In the genomic region with DNA sequence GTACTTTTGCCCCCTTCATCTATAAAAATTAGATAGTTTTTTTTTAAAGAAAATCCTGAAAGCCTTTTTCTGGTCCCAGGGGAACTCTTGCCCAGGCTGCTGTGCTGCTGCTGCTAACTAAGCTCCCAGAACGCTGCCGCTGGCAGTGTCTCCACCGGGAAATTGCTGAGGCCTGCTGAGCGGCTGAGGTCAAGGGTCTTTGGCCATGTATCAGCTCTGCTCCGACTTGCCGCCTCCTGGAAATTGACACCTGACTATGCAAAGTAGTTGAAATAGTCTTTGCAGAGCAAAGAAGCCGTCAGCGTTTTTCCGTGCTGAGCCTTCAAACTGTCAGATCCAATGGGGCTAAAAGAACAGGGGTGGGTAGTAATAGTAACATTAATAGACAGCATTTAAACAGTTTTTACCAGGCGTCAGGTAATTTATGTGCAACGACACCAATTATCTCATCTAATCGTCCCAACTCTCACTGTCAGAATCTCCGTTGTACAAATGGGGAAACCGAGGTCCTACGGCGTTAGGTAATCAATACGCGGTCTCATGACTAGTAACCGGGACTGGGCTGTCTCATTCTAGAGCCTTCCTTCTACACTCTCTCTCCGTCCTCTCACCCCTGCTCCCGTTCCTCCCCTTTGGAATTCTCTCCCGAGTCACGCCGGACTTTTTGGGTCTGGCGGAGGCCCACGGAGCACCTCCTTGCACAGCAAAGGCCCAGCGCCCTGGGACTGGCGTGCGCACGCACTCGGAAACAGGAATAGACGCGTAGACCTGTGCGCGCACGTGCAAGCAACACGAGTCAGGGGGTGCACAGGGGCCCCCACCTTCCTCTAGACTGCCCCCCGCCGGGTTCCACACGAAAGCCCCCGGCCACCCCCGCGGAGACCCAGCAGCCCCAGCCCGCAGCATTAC, we compare ENCODE assay signal across 1 cellular context.
TF ChIP-seq lines count a peak whose summit lies in the region.

No MANE protein-coding gene starts in this region.

TF ChIP-seq in GM12878, 131 proteins besides CTCF, POLR2A, EP300 and RAD21:
- TF ChIP-seq, protein P1, sequence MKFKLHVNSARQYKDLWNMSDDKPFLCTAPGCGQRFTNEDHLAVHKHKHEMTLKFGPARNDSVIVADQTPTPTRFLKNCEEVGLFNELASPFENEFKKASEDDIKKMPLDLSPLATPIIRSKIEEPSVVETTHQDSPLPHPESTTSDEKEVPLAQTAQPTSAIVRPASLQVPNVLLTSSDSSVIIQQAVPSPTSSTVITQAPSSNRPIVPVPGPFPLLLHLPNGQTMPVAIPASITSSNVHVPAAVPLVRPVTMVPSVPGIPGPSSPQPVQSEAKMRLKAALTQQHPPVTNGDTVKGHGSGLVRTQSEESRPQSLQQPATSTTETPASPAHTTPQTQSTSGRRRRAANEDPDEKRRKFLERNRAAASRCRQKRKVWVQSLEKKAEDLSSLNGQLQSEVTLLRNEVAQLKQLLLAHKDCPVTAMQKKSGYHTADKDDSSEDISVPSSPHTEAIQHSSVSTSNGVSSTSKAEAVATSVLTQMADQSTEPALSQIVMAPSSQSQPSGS (IDR thresholded peaks at IDR 0.05; ENCODE audit: low read length), result no peak
- TF ChIP-seq TCF12 (IDR thresholded peaks at IDR 0.05; ENCODE audit: low read depth, low read length), result no peak
- no peak for TF ChIP-seq SPI1 (IDR thresholded peaks at IDR 0.05; ENCODE audit: borderline replicate concordance, insufficient read depth, low read depth, low read length)
- TF ChIP-seq EGR1 (IDR thresholded peaks at IDR 0.05; ENCODE audit: borderline replicate concordance in 1 of 2, low read depth in 2 of 2, low read length in 2 of 2), result no peak
- TF ChIP-seq BHLHE40 (IDR thresholded peaks at IDR 0.05; ENCODE audit: borderline replicate concordance in 1 of 2, low read depth in 2 of 2, low read length in 1 of 2), result peak; percentile 71 to 92; a peak in 3 of 4 replicates
- TF ChIP-seq SMC3 (IDR thresholded peaks at IDR 0.05; ENCODE audit: borderline replicate concordance, low read length), result no peak
- TF ChIP-seq, protein P2, sequence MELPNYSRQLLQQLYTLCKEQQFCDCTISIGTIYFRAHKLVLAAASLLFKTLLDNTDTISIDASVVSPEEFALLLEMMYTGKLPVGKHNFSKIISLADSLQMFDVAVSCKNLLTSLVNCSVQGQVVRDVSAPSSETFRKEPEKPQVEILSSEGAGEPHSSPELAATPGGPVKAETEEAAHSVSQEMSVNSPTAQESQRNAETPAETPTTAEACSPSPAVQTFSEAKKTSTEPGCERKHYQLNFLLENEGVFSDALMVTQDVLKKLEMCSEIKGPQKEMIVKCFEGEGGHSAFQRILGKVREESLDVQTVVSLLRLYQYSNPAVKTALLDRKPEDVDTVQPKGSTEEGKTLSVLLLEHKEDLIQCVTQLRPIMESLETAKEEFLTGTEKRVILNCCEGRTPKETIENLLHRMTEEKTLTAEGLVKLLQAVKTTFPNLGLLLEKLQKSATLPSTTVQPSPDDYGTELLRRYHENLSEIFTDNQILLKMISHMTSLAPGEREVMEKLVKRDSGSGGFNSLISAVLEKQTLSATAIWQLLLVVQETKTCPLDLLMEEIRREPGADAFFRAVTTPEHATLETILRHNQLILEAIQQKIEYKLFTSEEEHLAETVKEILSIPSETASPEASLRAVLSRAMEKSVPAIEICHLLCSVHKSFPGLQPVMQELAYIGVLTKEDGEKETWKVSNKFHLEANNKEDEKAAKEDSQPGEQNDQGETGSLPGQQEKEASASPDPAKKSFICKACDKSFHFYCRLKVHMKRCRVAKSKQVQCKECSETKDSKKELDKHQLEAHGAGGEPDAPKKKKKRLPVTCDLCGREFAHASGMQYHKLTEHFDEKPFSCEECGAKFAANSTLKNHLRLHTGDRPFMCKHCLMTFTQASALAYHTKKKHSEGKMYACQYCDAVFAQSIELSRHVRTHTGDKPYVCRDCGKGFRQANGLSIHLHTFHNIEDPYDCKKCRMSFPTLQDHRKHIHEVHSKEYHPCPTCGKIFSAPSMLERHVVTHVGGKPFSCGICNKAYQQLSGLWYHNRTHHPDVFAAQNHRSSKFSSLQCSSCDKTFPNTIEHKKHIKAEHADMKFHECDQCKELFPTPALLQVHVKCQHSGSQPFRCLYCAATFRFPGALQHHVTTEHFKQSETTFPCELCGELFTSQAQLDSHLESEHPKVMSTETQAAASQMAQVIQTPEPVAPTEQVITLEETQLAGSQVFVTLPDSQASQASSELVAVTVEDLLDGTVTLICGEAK (IDR thresholded peaks at IDR 0.05; ENCODE audit: borderline replicate concordance), result no peak
- TF ChIP-seq, protein P3, sequence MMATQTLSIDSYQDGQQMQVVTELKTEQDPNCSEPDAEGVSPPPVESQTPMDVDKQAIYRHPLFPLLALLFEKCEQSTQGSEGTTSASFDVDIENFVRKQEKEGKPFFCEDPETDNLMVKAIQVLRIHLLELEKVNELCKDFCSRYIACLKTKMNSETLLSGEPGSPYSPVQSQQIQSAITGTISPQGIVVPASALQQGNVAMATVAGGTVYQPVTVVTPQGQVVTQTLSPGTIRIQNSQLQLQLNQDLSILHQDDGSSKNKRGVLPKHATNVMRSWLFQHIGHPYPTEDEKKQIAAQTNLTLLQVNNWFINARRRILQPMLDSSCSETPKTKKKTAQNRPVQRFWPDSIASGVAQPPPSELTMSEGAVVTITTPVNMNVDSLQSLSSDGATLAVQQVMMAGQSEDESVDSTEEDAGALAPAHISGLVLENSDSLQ (IDR thresholded peaks at IDR 0.05), result no peak
- TF ChIP-seq MXI1 (IDR thresholded peaks at IDR 0.05; ENCODE audit: low read depth, low read length), result 0 out of 2 replicates have a peak, but pooled peaks have one; percentile 40
- TF ChIP-seq, protein P4, sequence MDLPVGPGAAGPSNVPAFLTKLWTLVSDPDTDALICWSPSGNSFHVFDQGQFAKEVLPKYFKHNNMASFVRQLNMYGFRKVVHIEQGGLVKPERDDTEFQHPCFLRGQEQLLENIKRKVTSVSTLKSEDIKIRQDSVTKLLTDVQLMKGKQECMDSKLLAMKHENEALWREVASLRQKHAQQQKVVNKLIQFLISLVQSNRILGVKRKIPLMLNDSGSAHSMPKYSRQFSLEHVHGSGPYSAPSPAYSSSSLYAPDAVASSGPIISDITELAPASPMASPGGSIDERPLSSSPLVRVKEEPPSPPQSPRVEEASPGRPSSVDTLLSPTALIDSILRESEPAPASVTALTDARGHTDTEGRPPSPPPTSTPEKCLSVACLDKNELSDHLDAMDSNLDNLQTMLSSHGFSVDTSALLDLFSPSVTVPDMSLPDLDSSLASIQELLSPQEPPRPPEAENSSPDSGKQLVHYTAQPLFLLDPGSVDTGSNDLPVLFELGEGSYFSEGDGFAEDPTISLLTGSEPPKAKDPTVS (IDR thresholded peaks at IDR 0.05; ENCODE audit: low read depth, low read length), result no peak
TF ChIP-seq in GM12878: peak in this region for 2.
